ENCODE assay signal across 22 cellular contexts in the genomic region with DNA sequence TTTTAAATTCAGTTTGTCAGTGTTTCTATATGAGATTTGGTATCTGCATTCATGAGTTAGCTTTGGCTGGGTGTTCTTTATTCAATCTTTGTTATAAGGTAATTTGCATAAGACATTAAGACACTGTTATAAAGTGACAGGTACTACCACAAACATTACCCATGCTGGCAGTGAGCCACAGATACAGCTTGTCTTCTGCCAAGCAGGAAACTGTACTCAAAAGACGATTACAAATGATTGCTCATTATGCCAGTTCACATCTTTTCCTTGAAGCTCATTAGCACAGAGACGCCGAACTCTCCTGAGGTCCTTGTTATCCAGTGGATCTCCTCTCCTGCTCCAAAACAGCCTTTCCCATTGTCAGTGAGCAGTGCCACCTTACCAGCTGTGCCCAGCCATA. TPM values are rescaled to one million over a fixed set of nuclear protein-coding genes. Genes with fewer than 3 reads are reported as not detected.
DNase-seq lines count a peak whose midpoint lies in the region; ATAC-seq and TF ChIP-seq lines count a peak whose summit lies in the region.
"Had no signal": no experiment of that assay in that cellular context is flagged by ENCODE, and none has a peak within 500 bp of the region (broad histone marks: within the 10 kb centered on the region; RNA-seq: fewer than 3 reads in every experiment).

No MANE protein-coding gene starts in this region.

- no peak overlapping the region for H3K4me3 Mint-ChIP-seq in endodermal cell
- H3K4me3 Mint-ChIP-seq: CD4-positive, alpha-beta T cell; GM23338 had no signal

- DNase-seq in COR-L47 (lab: John Stamatoyannopoulos, UW) (peak; percentile 31), Daoy (ENCODE audit: low read depth) (peak; percentile 43), NCI-H69 (lab: John Stamatoyannopoulos, UW) (peak; percentile 49), epithelial cell of prostate (ENCODE audit: low read depth, low spot score) (peak; percentile 5), Ammon's horn (ENCODE audit: low spot score) (no peak), endodermal cell (no peak), left lung (no peak)
- DNase-seq: Caco-2; CD4-positive, alpha-beta T cell; EL; HCEC 1CT; KBM-7; NCI-H1694; NCI-H2107; NCI-H446 treated with DMSO at 0.1 percent for 48 hours; NK-92 treated with Interleukin-12 subunit alpha and Interleukin-12 subunit beta, amount 100 ng/mL, for 24 hours; SHP77 treated with DMSO at 0.1 percent for 48 hours; SW 1271 had no signal

- no peak for ATAC-seq in left lung
- ATAC-seq: GM23338 had no signal

- H3K27ac ChIP-seq in epithelial cell of prostate (no peak overlapping the region), endodermal cell (ENCODE audit: low read depth, low read length) (no peak overlapping the region), left lung (no peak overlapping the region)
- H3K27ac ChIP-seq: BLaER1, RWPE1, SK-N-MC had no signal

- 96 to 100% methylated on average over 3 of the region's 3 CpGs for WGBS in endodermal cell (ENCODE audit: insufficient coverage in 1 of 2, insufficient read length in 1 of 2), 2 experiments

- no peaks in the 10 kb centered on the region for H3K36me3 Mint-ChIP-seq in endodermal cell (ENCODE audit: low read depth)

- no peaks in the 10 kb centered on the region for H3K4me1 Mint-ChIP-seq in endodermal cell
- H3K4me1 Mint-ChIP-seq: GM23338 had no signal

- H3K9me3 Mint-ChIP-seq in endodermal cell, result no peaks in the 10 kb centered on the region
- H3K9me3 Mint-ChIP-seq: CD4-positive, alpha-beta T cell; GM23338 had no signal

- H3K9ac ChIP-seq in endodermal cell (ENCODE audit: extremely low read depth, low read length, poor library complexity, severe bottlenecking), result no peak overlapping the region
- H3K9ac ChIP-seq: BLaER1 had no signal

- no peaks in the 10 kb centered on the region for H3K27me3 Mint-ChIP-seq in endodermal cell (ENCODE audit: insufficient read depth)
- H3K27me3 Mint-ChIP-seq: CD4-positive, alpha-beta T cell had no signal

- H3K4me1 ChIP-seq in endodermal cell (ENCODE audit: control insufficient read depth, insufficient read depth, low read length) (no peaks in the 10 kb centered on the region), left lung (no peaks in the 10 kb centered on the region)
- H3K4me1 ChIP-seq: BLaER1, Caco-2 had no signal

- no peaks in the 10 kb centered on the region for H3K27me3 ChIP-seq in endodermal cell (ENCODE audit: control insufficient read depth, insufficient read depth, low read length, poor library complexity, severe bottlenecking)
- H3K27me3 ChIP-seq in left lung, result no peaks in the 10 kb centered on the region
- H3K27me3 ChIP-seq: BLaER1 had no signal

- H3K9me3 ChIP-seq in endodermal cell (ENCODE audit: control insufficient read depth, low read length) (no peaks in the 10 kb centered on the region), left lung (no peaks in the 10 kb centered on the region)
- H3K9me3 ChIP-seq: BLaER1, Caco-2 had no signal

- no peak overlapping the region for H3K27ac Mint-ChIP-seq in endodermal cell
- H3K27ac Mint-ChIP-seq: CD4-positive, alpha-beta T cell; GM23338 had no signal

- no peak for TF ChIP-seq CTCF in endodermal cell (conservative IDR thresholded peaks at IDR 0.05)
- TF ChIP-seq CTCF in left lung (IDR thresholded peaks at IDR 0.05), result no peak

- H3K36me3 ChIP-seq in endodermal cell (ENCODE audit: control insufficient read depth, insufficient read depth, low read length) (no peaks in the 10 kb centered on the region), left lung (no peaks in the 10 kb centered on the region)
- H3K36me3 ChIP-seq: BLaER1 had no signal

- intact Hi-C loops in left lung (cut with DNase I), result no loop called here

- H3K4me3 ChIP-seq in endodermal cell (ENCODE audit: low read length) (no peak overlapping the region), left lung (no peak overlapping the region)
- H3K4me3 ChIP-seq: BLaER1, GM23338, SK-N-MC had no signal

RNA-seq across cellular contexts. Expression of gene AMPH, which starts 30.4 kb away (rescaled TPM):
- 14.0 and 27.8 TPM in 2 replicates for total RNA-seq in Daoy (2014; rRNA removed; shearing (Covaris generic))
- total RNA-seq in endodermal cell, result 1 to 10 TPM; 3.5 to 5.5 TPM
- polyA plus RNA-seq in endodermal cell (2013, experiment 1 of 2), result 36.4 TPM
- polyA plus RNA-seq in endodermal cell (2013, experiment 2 of 2), result 35.1 TPM
- 1 to 10 TPM in 1 of 2 donors, under 1 TPM in 1; 0.90 to 4.8 TPM for total RNA-seq in left lung
- total RNA-seq: Caco-2; CD4-positive, alpha-beta T cell had no signal

Comparison
In these comparisons a context has a peak if more than half of its experiments do, and no peak if none do; other contexts are left out.
1. DNase-seq: peak in COR-L47 (single experiment), Daoy (single experiment), NCI-H69 (single experiment) and epithelial cell of prostate (single experiment); none in Ammon's horn (single experiment), endodermal cell (single experiment) and left lung (0 of 2).